In the genomic region with DNA sequence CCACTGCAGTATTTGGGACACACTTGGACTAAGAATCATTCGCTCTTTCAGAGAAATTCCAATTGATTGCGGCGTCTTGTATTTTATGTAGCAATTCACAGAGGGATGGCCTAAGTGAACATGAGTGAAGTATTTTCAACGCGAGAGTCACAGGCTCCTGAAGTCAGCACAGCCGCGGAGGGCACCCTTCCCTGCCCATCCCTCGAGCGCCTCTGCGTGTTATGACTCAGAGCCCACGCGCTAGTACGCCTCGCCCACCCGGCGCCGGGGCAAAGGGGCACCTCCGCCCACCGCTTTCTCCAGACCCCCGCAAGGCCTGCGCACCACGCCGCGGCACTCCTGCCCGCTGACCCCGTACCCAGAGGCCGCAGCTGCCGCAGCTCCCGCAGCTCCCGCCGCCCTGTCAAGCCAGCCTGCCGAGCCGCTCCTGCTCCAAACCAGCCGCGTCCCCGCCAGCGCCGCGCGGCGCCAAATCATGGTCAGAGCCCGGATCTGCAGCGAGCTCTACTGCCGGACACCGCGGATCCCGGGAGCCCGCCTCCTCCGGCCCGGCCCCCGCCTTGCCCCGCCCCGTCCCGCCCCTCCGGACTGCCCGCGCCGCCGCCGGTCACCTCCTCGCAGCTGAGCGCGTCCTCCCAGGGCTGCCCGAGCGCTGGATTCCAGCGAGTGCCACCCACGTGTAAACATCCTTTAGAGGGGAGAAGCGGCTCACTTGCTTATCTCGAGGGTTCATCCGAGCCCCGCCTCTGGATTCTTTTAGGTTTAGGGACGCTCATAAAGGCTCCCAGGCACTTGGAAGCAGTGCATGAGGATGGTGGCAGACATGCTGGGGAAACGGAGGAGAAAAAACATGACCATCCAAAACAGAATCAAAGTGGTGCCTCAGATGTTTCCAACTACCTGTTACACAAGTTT, we compare ENCODE assay signal across 1 cellular context.
A peak's percentile ranks its signal among the peaks of the same experiment; 100 is the strongest.
TF ChIP-seq lines count a peak whose summit lies in the region.

A gene with protein sequence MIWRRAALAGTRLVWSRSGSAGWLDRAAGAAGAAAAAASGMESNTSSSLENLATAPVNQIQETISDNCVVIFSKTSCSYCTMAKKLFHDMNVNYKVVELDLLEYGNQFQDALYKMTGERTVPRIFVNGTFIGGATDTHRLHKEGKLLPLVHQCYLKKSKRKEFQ (minus strand): TSS at position 509 of the 915 bp plus-strand sequence. CDS start 32 bp downstream, at position 477.

TF ChIP-seq in SK-N-SH, 30 proteins besides CTCF, POLR2A, EP300 and RAD21 (continued from another document):
- TF ChIP-seq FOXM1 (IDR thresholded peaks at IDR 0.05; ENCODE audit: low read depth) (no peak), MEF2A (IDR thresholded peaks at IDR 0.05; ENCODE audit: borderline replicate concordance, low read depth) (no peak), GATA2 (CRISPR knock-in tag; IDR thresholded peaks at IDR 0.05) (peak; percentile 36; the same call in 1 of the 2 replicates)
